Comparison of ENCODE assay signal across 1 cellular context in the genomic region with DNA sequence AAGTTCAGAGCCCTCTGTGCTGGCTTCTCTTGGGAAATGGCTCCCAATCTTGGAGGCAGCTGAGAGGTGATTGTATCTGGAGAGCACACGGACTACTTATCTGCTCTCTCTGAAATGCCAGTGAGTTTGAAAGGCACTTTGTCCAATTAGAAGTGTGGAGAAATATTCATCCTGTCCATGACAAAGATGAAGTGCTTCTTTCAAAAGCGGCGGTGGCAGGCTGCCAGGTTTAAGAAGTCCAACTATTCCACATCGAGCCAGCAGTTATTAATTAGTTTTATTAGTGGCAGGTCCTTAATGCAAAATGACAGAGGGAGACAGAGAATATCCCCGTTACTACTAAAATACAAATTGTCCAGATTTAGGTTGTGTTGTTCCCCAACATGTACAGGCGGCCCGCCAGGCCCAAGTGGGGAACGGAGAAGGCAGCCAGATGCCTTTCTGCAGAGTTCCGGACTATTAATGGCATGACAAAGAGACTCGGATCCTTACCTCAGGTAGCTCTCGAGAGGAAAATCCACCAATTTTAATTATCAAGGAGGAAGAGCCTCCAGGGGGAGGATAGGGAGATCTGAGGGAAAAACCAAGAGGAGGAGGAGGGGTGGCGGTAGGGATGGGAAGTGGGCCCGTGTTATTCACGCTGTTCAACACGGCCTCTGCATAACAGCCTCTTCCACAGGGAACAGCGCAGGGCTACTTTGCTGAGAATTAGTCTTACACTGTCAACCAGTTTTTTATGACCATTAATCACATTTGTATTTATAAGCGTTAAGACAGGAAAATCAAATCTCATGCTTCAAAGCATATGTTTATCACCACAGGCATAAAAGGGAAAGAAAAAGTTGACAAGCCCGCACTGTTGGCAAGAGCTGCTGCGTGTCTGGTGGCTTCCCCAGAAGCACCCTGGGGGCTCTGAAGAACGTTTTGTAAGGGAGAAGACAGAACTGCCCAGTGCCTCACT.
A peak's percentile ranks its signal among the peaks of the same experiment; 100 is the strongest.
TF ChIP-seq lines count a peak whose summit lies in the region.

No MANE protein-coding gene starts in this region.

TF ChIP-seq in SK-N-SH, 30 proteins besides CTCF, POLR2A, EP300 and RAD21 (continued from another document):
- no peak for TF ChIP-seq FOSL2 (IDR thresholded peaks at IDR 0.05; ENCODE audit: borderline replicate concordance, low read depth)
- TF ChIP-seq RCOR1 (IDR thresholded peaks at IDR 0.05; ENCODE audit: low read length) = peak; percentile 29; the same call in 1 of the 2 replicates
- no peak for TF ChIP-seq SIN3A (IDR thresholded peaks at IDR 0.05; ENCODE audit: borderline replicate concordance, low read depth, low read length)
- peak; percentile 17; the same call in 1 of the 2 replicates for TF ChIP-seq NFIC (IDR thresholded peaks at IDR 0.05; ENCODE audit: borderline replicate concordance)
- TF ChIP-seq, protein P1, sequence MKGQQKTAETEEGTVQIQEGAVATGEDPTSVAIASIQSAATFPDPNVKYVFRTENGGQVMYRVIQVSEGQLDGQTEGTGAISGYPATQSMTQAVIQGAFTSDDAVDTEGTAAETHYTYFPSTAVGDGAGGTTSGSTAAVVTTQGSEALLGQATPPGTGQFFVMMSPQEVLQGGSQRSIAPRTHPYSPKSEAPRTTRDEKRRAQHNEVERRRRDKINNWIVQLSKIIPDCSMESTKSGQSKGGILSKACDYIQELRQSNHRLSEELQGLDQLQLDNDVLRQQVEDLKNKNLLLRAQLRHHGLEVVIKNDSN (IDR thresholded peaks at IDR 0.05; ENCODE audit: borderline replicate concordance, low read depth) = no peak
- TF ChIP-seq, protein P2, sequence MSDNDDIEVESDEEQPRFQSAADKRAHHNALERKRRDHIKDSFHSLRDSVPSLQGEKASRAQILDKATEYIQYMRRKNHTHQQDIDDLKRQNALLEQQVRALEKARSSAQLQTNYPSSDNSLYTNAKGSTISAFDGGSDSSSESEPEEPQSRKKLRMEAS (IDR thresholded peaks at IDR 0.05; ENCODE audit: low read depth) = no peak
- no peak for TF ChIP-seq MXI1 (IDR thresholded peaks at IDR 0.05; ENCODE audit: low read depth, low read length)
- peak; percentile 75 for TF ChIP-seq PBX3 (IDR thresholded peaks at IDR 0.05)
- TF ChIP-seq RXRA (IDR thresholded peaks at IDR 0.05; ENCODE audit: borderline replicate concordance, low read depth) = no peak
- TF ChIP-seq TAF1 (IDR thresholded peaks at IDR 0.05; ENCODE audit: borderline replicate concordance, low read depth, low read length) = no peak
- TF ChIP-seq TCF12 (IDR thresholded peaks at IDR 0.05) = no peak
